1 cellular context compared by ENCODE assay signal in the genomic region with DNA sequence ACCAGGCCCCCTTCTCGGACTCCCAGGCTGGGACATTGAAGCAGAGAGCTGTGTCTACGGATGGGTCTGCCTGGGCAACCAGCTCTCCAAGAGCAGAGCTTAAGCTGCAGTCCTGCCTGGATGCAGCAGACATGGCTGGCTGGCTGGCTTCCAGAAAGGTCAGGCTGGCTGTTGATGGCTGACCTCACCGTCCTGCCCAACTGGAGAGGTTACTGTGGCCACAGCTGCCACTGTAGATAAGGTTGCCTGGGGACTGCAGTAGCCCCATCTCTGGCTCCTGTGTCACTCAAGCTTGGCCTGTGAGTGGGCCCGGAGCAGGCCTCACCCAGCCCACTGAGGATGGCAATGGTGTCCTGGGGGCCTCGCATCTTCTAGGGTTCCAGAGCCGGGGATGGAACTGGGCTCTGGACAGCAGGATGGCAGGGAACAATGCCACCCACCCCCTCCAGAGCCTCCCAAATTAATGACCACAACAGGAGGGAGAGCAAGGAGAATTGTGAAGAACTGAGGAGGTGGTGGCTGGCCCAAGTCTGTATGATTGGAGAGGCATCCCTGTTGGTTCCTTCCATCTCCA.
TF ChIP-seq lines count a peak whose summit lies in the region.

No MANE protein-coding gene starts in this region.

TF ChIP-seq in K562, 482 proteins besides CTCF, POLR2A, EP300 and RAD21 (continued from another document and continues in another):
- TF ChIP-seq, protein P1, sequence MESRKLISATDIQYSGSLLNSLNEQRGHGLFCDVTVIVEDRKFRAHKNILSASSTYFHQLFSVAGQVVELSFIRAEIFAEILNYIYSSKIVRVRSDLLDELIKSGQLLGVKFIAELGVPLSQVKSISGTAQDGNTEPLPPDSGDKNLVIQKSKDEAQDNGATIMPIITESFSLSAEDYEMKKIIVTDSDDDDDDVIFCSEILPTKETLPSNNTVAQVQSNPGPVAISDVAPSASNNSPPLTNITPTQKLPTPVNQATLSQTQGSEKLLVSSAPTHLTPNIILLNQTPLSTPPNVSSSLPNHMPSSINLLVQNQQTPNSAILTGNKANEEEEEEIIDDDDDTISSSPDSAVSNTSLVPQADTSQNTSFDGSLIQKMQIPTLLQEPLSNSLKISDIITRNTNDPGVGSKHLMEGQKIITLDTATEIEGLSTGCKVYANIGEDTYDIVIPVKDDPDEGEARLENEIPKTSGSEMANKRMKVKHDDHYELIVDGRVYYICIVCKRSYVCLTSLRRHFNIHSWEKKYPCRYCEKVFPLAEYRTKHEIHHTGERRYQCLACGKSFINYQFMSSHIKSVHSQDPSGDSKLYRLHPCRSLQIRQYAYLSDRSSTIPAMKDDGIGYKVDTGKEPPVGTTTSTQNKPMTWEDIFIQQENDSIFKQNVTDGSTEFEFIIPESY (CRISPR knock-in tag; IDR thresholded peaks at IDR 0.05): no peak; the same call in 1 of the 2 replicates
- TF ChIP-seq, protein P2, sequence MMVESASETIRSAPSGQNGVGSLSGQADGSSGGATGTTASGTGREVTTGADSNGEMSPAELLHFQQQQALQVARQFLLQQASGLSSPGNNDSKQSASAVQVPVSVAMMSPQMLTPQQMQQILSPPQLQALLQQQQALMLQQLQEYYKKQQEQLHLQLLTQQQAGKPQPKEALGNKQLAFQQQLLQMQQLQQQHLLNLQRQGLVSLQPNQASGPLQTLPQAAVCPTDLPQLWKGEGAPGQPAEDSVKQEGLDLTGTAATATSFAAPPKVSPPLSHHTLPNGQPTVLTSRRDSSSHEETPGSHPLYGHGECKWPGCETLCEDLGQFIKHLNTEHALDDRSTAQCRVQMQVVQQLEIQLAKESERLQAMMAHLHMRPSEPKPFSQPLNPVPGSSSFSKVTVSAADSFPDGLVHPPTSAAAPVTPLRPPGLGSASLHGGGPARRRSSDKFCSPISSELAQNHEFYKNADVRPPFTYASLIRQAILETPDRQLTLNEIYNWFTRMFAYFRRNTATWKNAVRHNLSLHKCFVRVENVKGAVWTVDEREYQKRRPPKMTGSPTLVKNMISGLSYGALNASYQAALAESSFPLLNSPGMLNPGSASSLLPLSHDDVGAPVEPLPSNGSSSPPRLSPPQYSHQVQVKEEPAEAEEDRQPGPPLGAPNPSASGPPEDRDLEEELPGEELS (CRISPR knock-in tag; IDR thresholded peaks at IDR 0.05; ENCODE audit: borderline replicate concordance): 0 out of 2 replicates have a peak, but pooled peaks have one; percentile 66
- TF ChIP-seq, protein P3, sequence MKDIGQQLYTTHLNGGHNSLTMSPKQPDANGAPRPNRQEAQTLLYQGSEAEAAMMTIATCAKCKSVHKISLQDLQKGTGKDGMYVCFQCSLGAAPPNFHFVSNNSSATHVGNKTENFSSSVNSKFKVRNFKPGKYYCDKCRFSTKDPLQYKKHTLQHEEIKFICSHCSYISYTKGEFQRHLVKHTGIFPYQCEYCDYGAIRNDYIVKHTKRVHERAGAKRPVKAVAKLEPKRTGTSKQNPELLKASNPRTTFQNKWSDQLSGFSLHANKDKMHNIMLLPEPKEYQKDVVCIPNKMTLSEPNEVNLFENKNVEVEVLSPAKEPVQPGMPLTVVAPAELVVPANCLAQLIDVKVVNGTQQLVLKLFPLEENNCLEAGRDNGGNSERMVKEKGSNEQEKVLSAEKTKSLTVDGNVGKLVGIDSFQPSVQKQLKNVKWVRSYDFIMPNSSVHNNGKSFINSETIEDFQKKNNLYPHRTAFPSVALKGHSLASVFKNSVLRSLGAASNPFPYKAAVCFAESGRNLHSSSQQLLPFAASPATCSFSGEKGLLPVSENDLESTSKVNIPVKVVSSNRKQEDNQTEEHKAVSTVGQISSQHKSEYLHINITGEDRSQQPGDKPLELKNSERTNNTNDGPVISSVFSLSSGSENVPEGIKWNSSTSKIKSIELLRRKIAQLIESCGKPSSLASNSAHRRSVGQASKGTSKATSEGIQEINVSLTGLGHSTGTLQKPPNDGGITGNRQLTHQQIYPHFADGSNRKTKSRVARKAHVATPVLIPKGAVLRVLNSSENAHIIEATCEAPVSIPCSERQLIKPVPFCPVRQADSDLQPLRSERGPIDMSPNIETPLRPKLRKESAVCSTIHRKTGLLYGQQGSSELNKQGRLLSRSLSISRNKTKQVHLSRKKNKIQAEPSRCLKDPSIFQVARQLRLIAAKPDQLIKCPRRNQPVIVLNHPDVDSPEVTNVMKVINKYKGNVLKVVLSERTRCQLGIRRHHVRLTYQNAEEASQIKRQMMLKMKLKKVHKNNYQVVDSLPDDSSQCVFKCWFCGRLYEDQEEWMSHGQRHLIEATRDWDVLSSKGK (CRISPR knock-in tag; IDR thresholded peaks at IDR 0.05): no peak
- TF ChIP-seq DIDO1 (tag; IDR thresholded peaks at IDR 0.05; ENCODE audit: low read depth): 0 out of 2 replicates have a peak, but pooled peaks have one; percentile 4
- TF ChIP-seq ZNF717 (CRISPR knock-in tag; IDR thresholded peaks at IDR 0.05): no peak
- no peak for TF ChIP-seq TEAD2 (tag; IDR thresholded peaks at IDR 0.05)
- no peak for TF ChIP-seq ZNF12 (CRISPR knock-in tag; IDR thresholded peaks at IDR 0.05)
- TF ChIP-seq, protein P4, sequence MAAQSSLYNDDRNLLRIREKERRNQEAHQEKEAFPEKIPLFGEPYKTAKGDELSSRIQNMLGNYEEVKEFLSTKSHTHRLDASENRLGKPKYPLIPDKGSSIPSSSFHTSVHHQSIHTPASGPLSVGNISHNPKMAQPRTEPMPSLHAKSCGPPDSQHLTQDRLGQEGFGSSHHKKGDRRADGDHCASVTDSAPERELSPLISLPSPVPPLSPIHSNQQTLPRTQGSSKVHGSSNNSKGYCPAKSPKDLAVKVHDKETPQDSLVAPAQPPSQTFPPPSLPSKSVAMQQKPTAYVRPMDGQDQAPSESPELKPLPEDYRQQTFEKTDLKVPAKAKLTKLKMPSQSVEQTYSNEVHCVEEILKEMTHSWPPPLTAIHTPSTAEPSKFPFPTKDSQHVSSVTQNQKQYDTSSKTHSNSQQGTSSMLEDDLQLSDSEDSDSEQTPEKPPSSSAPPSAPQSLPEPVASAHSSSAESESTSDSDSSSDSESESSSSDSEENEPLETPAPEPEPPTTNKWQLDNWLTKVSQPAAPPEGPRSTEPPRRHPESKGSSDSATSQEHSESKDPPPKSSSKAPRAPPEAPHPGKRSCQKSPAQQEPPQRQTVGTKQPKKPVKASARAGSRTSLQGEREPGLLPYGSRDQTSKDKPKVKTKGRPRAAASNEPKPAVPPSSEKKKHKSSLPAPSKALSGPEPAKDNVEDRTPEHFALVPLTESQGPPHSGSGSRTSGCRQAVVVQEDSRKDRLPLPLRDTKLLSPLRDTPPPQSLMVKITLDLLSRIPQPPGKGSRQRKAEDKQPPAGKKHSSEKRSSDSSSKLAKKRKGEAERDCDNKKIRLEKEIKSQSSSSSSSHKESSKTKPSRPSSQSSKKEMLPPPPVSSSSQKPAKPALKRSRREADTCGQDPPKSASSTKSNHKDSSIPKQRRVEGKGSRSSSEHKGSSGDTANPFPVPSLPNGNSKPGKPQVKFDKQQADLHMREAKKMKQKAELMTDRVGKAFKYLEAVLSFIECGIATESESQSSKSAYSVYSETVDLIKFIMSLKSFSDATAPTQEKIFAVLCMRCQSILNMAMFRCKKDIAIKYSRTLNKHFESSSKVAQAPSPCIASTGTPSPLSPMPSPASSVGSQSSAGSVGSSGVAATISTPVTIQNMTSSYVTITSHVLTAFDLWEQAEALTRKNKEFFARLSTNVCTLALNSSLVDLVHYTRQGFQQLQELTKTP (IDR thresholded peaks at IDR 0.05; ENCODE audit: low read depth in 1 of 2, partially characterized antibody in 2 of 2): no peak
- no peak for TF ChIP-seq PHF21A (IDR thresholded peaks at IDR 0.05; ENCODE audit: borderline replicate concordance, low read depth)
- TF ChIP-seq, protein P5, sequence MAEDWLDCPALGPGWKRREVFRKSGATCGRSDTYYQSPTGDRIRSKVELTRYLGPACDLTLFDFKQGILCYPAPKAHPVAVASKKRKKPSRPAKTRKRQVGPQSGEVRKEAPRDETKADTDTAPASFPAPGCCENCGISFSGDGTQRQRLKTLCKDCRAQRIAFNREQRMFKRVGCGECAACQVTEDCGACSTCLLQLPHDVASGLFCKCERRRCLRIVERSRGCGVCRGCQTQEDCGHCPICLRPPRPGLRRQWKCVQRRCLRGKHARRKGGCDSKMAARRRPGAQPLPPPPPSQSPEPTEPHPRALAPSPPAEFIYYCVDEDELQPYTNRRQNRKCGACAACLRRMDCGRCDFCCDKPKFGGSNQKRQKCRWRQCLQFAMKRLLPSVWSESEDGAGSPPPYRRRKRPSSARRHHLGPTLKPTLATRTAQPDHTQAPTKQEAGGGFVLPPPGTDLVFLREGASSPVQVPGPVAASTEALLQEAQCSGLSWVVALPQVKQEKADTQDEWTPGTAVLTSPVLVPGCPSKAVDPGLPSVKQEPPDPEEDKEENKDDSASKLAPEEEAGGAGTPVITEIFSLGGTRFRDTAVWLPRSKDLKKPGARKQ (CRISPR knock-in tag; IDR thresholded peaks at IDR 0.05): no peak
- peak; percentile 91 for TF ChIP-seq NR2C2 (CRISPR knock-in tag; IDR thresholded peaks at IDR 0.05)
- TF ChIP-seq NR2C2 (tag; IDR thresholded peaks at IDR 0.05): peak; percentile 95
- TF ChIP-seq CBFA2T2 (conservative IDR thresholded peaks at IDR 0.05): peak; percentile 95
- TF ChIP-seq ADNP (tag; IDR thresholded peaks at IDR 0.05): no peak
- TF ChIP-seq RCOR1 (IDR thresholded peaks at IDR 0.05; ENCODE audit: borderline replicate concordance in 1 of 2, low read depth in 2 of 2, low read length in 2 of 2): peak; percentile 90 to 98
- no peak; the same call in 1 of the 2 replicates for TF ChIP-seq NFXL1 (CRISPR knock-in tag; IDR thresholded peaks at IDR 0.05)
- no peak for TF ChIP-seq ZNF146 (CRISPR knock-in tag; IDR thresholded peaks at IDR 0.05; ENCODE audit: unreplicated experiment)
- peak; percentile 95 for TF ChIP-seq JUND (IDR thresholded peaks at IDR 0.05; ENCODE audit: borderline replicate concordance, low read depth, low read length)
- TF ChIP-seq JUND (tag; IDR thresholded peaks at IDR 0.05; ENCODE audit: borderline replicate concordance, low read depth, low read length): peak; percentile 89; the same call in 1 of the 3 replicates
- no peak for TF ChIP-seq NCOA2 (IDR thresholded peaks at IDR 0.05; ENCODE audit: partially characterized antibody in 2 of 2)
- no peak for TF ChIP-seq ZNF121 (CRISPR knock-in tag; conservative IDR thresholded peaks at IDR 0.05)
- TF ChIP-seq, protein P6, sequence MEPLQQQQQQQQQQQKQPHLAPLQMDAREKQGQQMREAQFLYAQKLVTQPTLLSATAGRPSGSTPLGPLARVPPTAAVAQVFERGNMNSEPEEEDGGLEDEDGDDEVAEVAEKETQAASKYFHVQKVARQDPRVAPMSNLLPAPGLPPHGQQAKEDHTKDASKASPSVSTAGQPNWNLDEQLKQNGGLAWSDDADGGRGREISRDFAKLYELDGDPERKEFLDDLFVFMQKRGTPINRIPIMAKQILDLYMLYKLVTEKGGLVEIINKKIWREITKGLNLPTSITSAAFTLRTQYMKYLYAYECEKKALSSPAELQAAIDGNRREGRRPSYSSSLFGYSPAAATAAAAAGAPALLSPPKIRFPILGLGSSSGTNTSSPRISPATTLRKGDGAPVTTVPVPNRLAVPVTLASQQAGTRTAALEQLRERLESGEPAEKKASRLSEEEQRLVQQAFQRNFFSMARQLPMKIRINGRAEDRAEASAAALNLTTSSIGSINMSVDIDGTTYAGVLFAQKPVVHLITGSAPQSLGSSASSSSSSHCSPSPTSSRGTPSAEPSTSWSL (CRISPR knock-in tag; IDR thresholded peaks at IDR 0.05; ENCODE audit: borderline replicate concordance): no peak
- no peak for TF ChIP-seq NELFE (IDR thresholded peaks at IDR 0.05; ENCODE audit: insufficient read depth, insufficient read length)
- TF ChIP-seq CREBBP (IDR thresholded peaks at IDR 0.05; ENCODE audit: low read depth, low read length): no peak
- peak; percentile 56 for TF ChIP-seq TAF9B (IDR thresholded peaks at IDR 0.05; ENCODE audit: partially characterized antibody)
- TF ChIP-seq IRF2 (CRISPR knock-in tag; IDR thresholded peaks at IDR 0.05): no peak
- TF ChIP-seq, protein P7, sequence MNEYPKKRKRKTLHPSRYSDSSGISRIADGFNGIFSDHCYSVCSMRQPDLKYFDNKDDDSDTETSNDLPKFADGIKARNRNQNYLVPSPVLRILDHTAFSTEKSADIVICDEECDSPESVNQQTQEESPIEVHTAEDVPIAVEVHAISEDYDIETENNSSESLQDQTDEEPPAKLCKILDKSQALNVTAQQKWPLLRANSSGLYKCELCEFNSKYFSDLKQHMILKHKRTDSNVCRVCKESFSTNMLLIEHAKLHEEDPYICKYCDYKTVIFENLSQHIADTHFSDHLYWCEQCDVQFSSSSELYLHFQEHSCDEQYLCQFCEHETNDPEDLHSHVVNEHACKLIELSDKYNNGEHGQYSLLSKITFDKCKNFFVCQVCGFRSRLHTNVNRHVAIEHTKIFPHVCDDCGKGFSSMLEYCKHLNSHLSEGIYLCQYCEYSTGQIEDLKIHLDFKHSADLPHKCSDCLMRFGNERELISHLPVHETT (CRISPR knock-in tag; conservative IDR thresholded peaks at IDR 0.05 in 1 of 2, IDR thresholded peaks at IDR 0.05 in 1 of 2): peak in 1 of 2 experiments; percentile 37; a peak in 1 of 4 replicates
- TF ChIP-seq CBFB (CRISPR knock-in tag; IDR thresholded peaks at IDR 0.05): peak; percentile 98
- TF ChIP-seq, protein P8, sequence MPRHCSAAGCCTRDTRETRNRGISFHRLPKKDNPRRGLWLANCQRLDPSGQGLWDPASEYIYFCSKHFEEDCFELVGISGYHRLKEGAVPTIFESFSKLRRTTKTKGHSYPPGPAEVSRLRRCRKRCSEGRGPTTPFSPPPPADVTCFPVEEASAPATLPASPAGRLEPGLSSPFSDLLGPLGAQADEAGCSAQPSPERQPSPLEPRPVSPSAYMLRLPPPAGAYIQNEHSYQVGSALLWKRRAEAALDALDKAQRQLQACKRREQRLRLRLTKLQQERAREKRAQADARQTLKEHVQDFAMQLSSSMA (CRISPR knock-in tag; IDR thresholded peaks at IDR 0.05): no peak
- peak; percentile 59; the same call in 1 of the 2 replicates for TF ChIP-seq ZBTB7A (IDR thresholded peaks at IDR 0.05; ENCODE audit: borderline replicate concordance, control insufficient read depth, low read depth, low read length)
- TF ChIP-seq SREBF2 (CRISPR knock-in tag; IDR thresholded peaks at IDR 0.05): no peak
- TF ChIP-seq ZC3H4 (CRISPR knock-in tag; IDR thresholded peaks at IDR 0.05; ENCODE audit: borderline replicate concordance): no peak
- TF ChIP-seq BMI1 (IDR thresholded peaks at IDR 0.05; ENCODE audit: low read length): peak; percentile 39; the same call in 1 of the 2 replicates
- no peak for TF ChIP-seq SIRT6 (IDR thresholded peaks at IDR 0.05; ENCODE audit: low read depth, low read length)
- no peak for TF ChIP-seq MAFK (IDR thresholded peaks at IDR 0.05; ENCODE audit: low read length)
- peak; percentile 95 for TF ChIP-seq ESRRA (IDR thresholded peaks at IDR 0.05; ENCODE audit: borderline replicate concordance, low read depth)
- TF ChIP-seq, protein P9, sequence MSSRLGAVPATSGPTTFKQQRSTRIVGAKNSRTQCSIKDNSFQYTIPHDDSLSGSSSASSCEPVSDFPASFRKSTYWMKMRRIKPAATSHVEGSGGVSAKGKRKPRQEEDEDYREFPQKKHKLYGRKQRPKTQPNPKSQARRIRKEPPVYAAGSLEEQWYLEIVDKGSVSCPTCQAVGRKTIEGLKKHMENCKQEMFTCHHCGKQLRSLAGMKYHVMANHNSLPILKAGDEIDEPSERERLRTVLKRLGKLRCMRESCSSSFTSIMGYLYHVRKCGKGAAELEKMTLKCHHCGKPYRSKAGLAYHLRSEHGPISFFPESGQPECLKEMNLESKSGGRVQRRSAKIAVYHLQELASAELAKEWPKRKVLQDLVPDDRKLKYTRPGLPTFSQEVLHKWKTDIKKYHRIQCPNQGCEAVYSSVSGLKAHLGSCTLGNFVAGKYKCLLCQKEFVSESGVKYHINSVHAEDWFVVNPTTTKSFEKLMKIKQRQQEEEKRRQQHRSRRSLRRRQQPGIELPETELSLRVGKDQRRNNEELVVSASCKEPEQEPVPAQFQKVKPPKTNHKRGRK (tag; IDR thresholded peaks at IDR 0.05): no peak
- no peak for TF ChIP-seq TFAM (CRISPR knock-in tag; conservative IDR thresholded peaks at IDR 0.05)
- 0 out of 2 replicates have a peak, but pooled peaks have one; percentile 48 for TF ChIP-seq HSF4 (CRISPR knock-in tag; IDR thresholded peaks at IDR 0.05; ENCODE audit: borderline replicate concordance)
- TF ChIP-seq POU5F1 (IDR thresholded peaks at IDR 0.05; ENCODE audit: borderline replicate concordance, low read depth, low read length, partially characterized antibody): no peak
